8 cellular contexts compared by ENCODE assay signal in the genomic region with DNA sequence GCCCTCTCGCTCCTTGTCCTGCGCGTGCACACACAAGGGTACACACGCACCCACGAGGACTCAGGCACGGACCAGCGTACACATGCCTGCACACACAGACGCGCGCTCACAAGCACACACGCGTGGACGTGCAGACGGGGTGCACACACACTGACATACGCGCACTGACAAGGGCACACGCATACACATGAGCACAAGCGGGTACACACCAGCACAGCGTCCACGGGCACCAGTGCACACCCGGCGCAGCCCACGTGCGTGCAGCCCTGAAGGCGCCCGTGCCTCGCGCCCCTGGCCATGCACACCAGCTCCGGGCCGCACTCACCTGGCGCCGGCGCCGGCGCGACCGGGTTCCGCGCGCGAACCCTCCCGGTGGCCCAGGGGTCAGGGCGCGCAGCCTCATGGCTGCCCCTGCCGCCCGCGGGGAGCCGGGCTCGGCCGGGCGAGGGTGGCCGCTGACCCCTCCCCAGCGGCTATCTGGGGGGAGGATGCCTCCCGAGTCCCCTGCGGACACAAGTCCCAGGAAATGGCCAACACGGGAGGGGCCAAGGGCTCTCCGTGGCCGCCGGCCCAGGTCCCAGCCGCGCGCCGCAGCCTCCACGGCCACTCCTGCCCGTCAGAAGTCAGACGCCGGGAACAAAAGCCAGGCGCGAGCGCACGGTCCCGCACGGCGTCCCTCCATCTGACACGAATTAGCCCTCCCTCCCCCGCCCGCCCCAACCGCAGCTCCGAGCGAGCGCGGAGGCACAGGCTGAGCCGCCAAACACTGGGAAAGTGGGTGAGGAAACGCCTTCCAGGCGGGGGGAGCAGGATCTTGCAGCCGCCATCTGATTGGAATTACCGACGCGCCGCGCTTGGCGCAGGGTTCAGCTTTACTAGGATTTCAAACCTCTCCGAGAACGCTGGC. TPM values are rescaled to one million over a fixed set of nuclear protein-coding genes. Genes with fewer than 3 reads are reported as not detected.
DNase-seq lines count a peak whose midpoint lies in the region; ATAC-seq and TF ChIP-seq lines count a peak whose summit lies in the region.

No MANE protein-coding gene starts in this region.

- peaks cover 3% of the 10 kb centered on the region; the same call in 1 of the 2 replicates for H3K9me3 ChIP-seq in AG04450 (ENCODE audit: control insufficient read depth, insufficient read depth, low read length)
- no peaks in the 10 kb centered on the region for H3K9me3 ChIP-seq in Panc1 (ENCODE audit: control insufficient read depth, insufficient read depth, low read depth, low read length)
- no peaks in the 10 kb centered on the region for H3K9me3 ChIP-seq in CD8-positive, alpha-beta T cell (ENCODE audit: low read length)

- peak; percentile 22 for ATAC-seq in Panc1
- no peak for ATAC-seq in CD8-positive, alpha-beta T cell
- no peak for ATAC-seq in HG03378 (IDR thresholded peaks at IDR 0.05; ENCODE audit: unreplicated experiment)

- peaks cover 5% of the 10 kb centered on the region for H3K9me3 Mint-ChIP-seq in nephron progenitor cell
- H3K9me3 Mint-ChIP-seq in CD8-positive, alpha-beta T cell = no peaks in the 10 kb centered on the region
- no peaks in the 10 kb centered on the region for H3K9me3 Mint-ChIP-seq in activated naive CD4-positive, alpha-beta T cell treated with anti-CD3 and anti-CD28 coated beads, Interleukin-2, amount 10 ng/mL, durations not matched to agents 7 days and 5 days

- peaks cover 74% of the 10 kb centered on the region for H3K4me1 Mint-ChIP-seq in nephron progenitor cell
- no peaks in the 10 kb centered on the region for H3K4me1 Mint-ChIP-seq in CD8-positive, alpha-beta T cell (ENCODE audit: low read depth)
- H3K4me1 Mint-ChIP-seq in activated naive CD4-positive, alpha-beta T cell treated with anti-CD3 and anti-CD28 coated beads, Interleukin-2, amount 10 ng/mL, durations not matched to agents 7 days and 5 days = no peaks in the 10 kb centered on the region

- H3K4me3 Mint-ChIP-seq in nephron progenitor cell = peak overlapping the region; percentile 88
- no peak overlapping the region for H3K4me3 Mint-ChIP-seq in CD8-positive, alpha-beta T cell
- H3K4me3 Mint-ChIP-seq in activated naive CD4-positive, alpha-beta T cell treated with anti-CD3 and anti-CD28 coated beads, Interleukin-2, amount 10 ng/mL, durations not matched to agents 7 days and 5 days = no peak overlapping the region

- intact Hi-C loops in Panc1 (cut with micrococcal nuclease; ENCODE audit: unreplicated experiment) = loop anchor here (5.0 kb wide), 1 partner anchor 35 kb away; no protein-coding TSS in a partner anchor
- intact Hi-C loops in CD8-positive, alpha-beta T cell (cut with DNase I, micrococcal nuclease) = no loop called here

- no peak overlapping the region for H3K27ac Mint-ChIP-seq in nephron progenitor cell
- no peak overlapping the region for H3K27ac Mint-ChIP-seq in CD8-positive, alpha-beta T cell
- no peak overlapping the region for H3K27ac Mint-ChIP-seq in activated naive CD4-positive, alpha-beta T cell treated with anti-CD3 and anti-CD28 coated beads, Interleukin-2, amount 10 ng/mL, durations not matched to agents 7 days and 5 days

- POLR2A ChIA-PET in AG04450 (lab: Yijun Ruan, JAX) (interaction anchor here (0.6 to 0.7 kb wide), 2 partner anchors 16 to 52 kb away, joined by 4 to 5 read pairs; no protein-coding TSS in a partner anchor), Panc1 (lab: Charles Lee) (interaction anchor here (0.5 to 0.9 kb wide), 3 partner anchors 25 to 430 kb away, joined by 3 to 11 read pairs (median 3); no protein-coding TSS in a partner anchor)
- POLR2A ChIA-PET in CD8-positive, alpha-beta T cell (lab: Charles Lee) = no interaction called here

- CTCF ChIA-PET in AG04450 (lab: Charles Lee) (interaction anchor here (1.3 kb wide), 1 partner anchor 26 kb away, joined by 3 read pairs; no protein-coding TSS in a partner anchor), Panc1 (lab: Charles Lee) (interaction anchor here (0.5 kb wide), 1 partner anchor 53 kb away, joined by 4 read pairs; no protein-coding TSS in a partner anchor)
- CTCF ChIA-PET in CD8-positive, alpha-beta T cell (lab: Charles Lee) = no interaction called here
- CTCF ChIA-PET in activated naive CD4-positive, alpha-beta T cell treated with anti-CD3 and anti-CD28 coated beads, Interleukin-2, amount 10 ng/mL, durations not matched to agents 7 days and 5 days (lab: Charles Lee) = no interaction called here

- in situ Hi-C loops in Panc1 (cut with HindIII; ENCODE audit: low pct_unique_long_range_greater_than_20kb, low sequenced_read_pairs) = no loop called here

- peaks cover 6% of the 10 kb centered on the region for H3K27me3 Mint-ChIP-seq in nephron progenitor cell (ENCODE audit: low read depth, poor library complexity)
- H3K27me3 Mint-ChIP-seq in CD8-positive, alpha-beta T cell (ENCODE audit: low read depth) = peaks cover 17% of the 10 kb centered on the region
- peaks cover 27% of the 10 kb centered on the region for H3K27me3 Mint-ChIP-seq in activated naive CD4-positive, alpha-beta T cell treated with anti-CD3 and anti-CD28 coated beads, Interleukin-2, amount 10 ng/mL, durations not matched to agents 7 days and 5 days

- no peaks in the 10 kb centered on the region for H3K27me3 ChIP-seq in AG04450 (ENCODE audit: control insufficient read depth, insufficient read depth, low read length)
- H3K27me3 ChIP-seq in Panc1 (ENCODE audit: control insufficient read depth, insufficient read depth, low read length) = no peaks in the 10 kb centered on the region
- no peaks in the 10 kb centered on the region for H3K27me3 ChIP-seq in CD8-positive, alpha-beta T cell (ENCODE audit: insufficient read depth, low read length)

- H3K27ac ChIP-seq in AG04450 (ENCODE audit: low read depth, low read length) (no peak overlapping the region), Panc1 (ENCODE audit: low read length) (peak overlapping the region; percentile 99)
- H3K27ac ChIP-seq in CD8-positive, alpha-beta T cell (ENCODE audit: low read depth, low read length) = no peak overlapping the region

- H3K4me3 ChIP-seq in AG04450 (ENCODE audit: low read depth, low read length) (peak overlapping the region; percentile 58), Panc1 (ENCODE audit: low read depth in 2 of 2, low read length in 2 of 2) (peak overlapping the region; percentile 42 to 66), fibroblast of pulmonary artery (replicated peaks; ENCODE audit: low read depth, low read length) (peak overlapping the region; percentile 51)
- H3K4me3 ChIP-seq in CD8-positive, alpha-beta T cell (ENCODE audit: low read depth, low read length) = no peak overlapping the region

- TF ChIP-seq CTCF in AG04450 (IDR thresholded peaks at IDR 0.05; ENCODE audit: low read depth, low read length) (no peak), Panc1 (IDR thresholded peaks at IDR 0.05) (no peak), fibroblast of pulmonary artery (IDR thresholded peaks at IDR 0.05; ENCODE audit: low read length, missing control alignments) (no peak), nephron progenitor cell (IDR thresholded peaks at IDR 0.05) (no peak)
- TF ChIP-seq CTCF in CD8-positive, alpha-beta T cell (IDR thresholded peaks at IDR 0.05) = no peak

- peak; percentile 37 for DNase-seq in AG04450 (ENCODE audit: low read depth, low spot score)
- DNase-seq in Panc1 (ENCODE audit: low read depth, low spot score) = no peak
- peak; percentile 58 for DNase-seq in fibroblast of pulmonary artery (ENCODE audit: low read depth)
- DNase-seq in nephron progenitor cell = peak; percentile 60
- DNase-seq in GOT3 (lab: John Stamatoyannopoulos, UW) = no peak
- DNase-seq in CD8-positive, alpha-beta T cell = no peak
- DNase-seq in activated naive CD4-positive, alpha-beta T cell treated with anti-CD3 and anti-CD28 coated beads, Interleukin-2, amount 10 ng/mL, durations not matched to agents 7 days and 5 days = no peak

- no TSS peak for BruUV-seq in Panc1 (replicated peaks; lab: Mats Ljungman, UMichigan)

- H3K4me1 ChIP-seq in Panc1 (ENCODE audit: control insufficient read depth, insufficient read depth, low read length) = peaks cover 87% of the 10 kb centered on the region
- no peaks in the 10 kb centered on the region for H3K4me1 ChIP-seq in CD8-positive, alpha-beta T cell (ENCODE audit: insufficient read depth, low read length)

- H3K36me3 Mint-ChIP-seq in nephron progenitor cell (ENCODE audit: low read depth) = peaks cover 7% of the 10 kb centered on the region
- no peaks in the 10 kb centered on the region for H3K36me3 Mint-ChIP-seq in CD8-positive, alpha-beta T cell
- no peaks in the 10 kb centered on the region for H3K36me3 Mint-ChIP-seq in activated naive CD4-positive, alpha-beta T cell treated with anti-CD3 and anti-CD28 coated beads, Interleukin-2, amount 10 ng/mL, durations not matched to agents 7 days and 5 days

- no peaks in the 10 kb centered on the region; the same call in 1 of the 2 replicates for H3K36me3 ChIP-seq in Panc1 (ENCODE audit: control insufficient read depth, insufficient read depth, low read length)
- H3K36me3 ChIP-seq in CD8-positive, alpha-beta T cell (ENCODE audit: insufficient read depth, low read length) = no peaks in the 10 kb centered on the region

RNA-seq across cellular contexts. Expression of a gene that starts 45.0 kb away (rescaled TPM):
- polyA plus RNA-seq in AG04450 (2011; rRNA removed) = 121 and 131 TPM in 2 replicates
- 326 and 376 TPM in 2 replicates for polyA minus RNA-seq in AG04450 (2011; rRNA and poly(A)+ RNA removed)
- total RNA-seq in Panc1 (2021; ENCODE audit: unreplicated experiment) = 533 TPM
- polyA plus RNA-seq in Panc1 (2012; ENCODE audit: insufficient read length) = 322 TPM
- under 1 TPM; 0.24 to 0.33 TPM for total RNA-seq in CD8-positive, alpha-beta T cell

Comparison
In these comparisons a context has a peak if more than half of its experiments do, and no peak if none do; other contexts are left out.
1. DNase-seq: peak in AG04450 (single experiment), fibroblast of pulmonary artery (single experiment) and nephron progenitor cell (single experiment); none in Panc1 (single experiment), GOT3 (single experiment), CD8-positive, alpha-beta T cell (0 of 7) and activated naive CD4-positive, alpha-beta T cell treated with anti-CD3 and anti-CD28 coated beads, Interleukin-2, amount 10 ng/mL, durations not matched to agents 7 days and 5 days (single experiment).
2. RNA of a gene that starts 45.0 kb away (total RNA-seq): 533 TPM in Panc1 (single experiment); 0.24 to 0.33 TPM in CD8-positive, alpha-beta T cell; every median in the first group is over 100 times any median in the second.
3. CTCF ChIA-PET loops: an anchor here in AG04450 (1.3 kb wide) and Panc1 (0.5 kb wide); none called in CD8-positive, alpha-beta T cell and activated naive CD4-positive, alpha-beta T cell treated with anti-CD3 and anti-CD28 coated beads, Interleukin-2, amount 10 ng/mL, durations not matched to agents 7 days and 5 days.